Comparison of ENCODE assay signal across 1 cellular context in genomic region chr9:18451409-18451808, GRCh38.
A peak's percentile ranks its signal among the peaks of the same experiment; 100 is the strongest.
TF ChIP-seq lines count a peak whose summit lies in the region.

No MANE protein-coding gene starts in this region.

TF ChIP-seq in IMR-90, 13 proteins besides CTCF, POLR2A, EP300 and RAD21:
- TF ChIP-seq MAZ (IDR thresholded peaks at IDR 0.05; ENCODE audit: borderline replicate concordance, low read depth, low read length) (no peak), FOS (IDR thresholded peaks at IDR 0.05; ENCODE audit: low read depth, low read length) (no peak), CEBPB (IDR thresholded peaks at IDR 0.05; ENCODE audit: low read depth, low read length) (0 out of 2 replicates have a peak, but pooled peaks have one; percentile 18)
